8 cellular contexts compared by ENCODE assay signal in the genomic region with DNA sequence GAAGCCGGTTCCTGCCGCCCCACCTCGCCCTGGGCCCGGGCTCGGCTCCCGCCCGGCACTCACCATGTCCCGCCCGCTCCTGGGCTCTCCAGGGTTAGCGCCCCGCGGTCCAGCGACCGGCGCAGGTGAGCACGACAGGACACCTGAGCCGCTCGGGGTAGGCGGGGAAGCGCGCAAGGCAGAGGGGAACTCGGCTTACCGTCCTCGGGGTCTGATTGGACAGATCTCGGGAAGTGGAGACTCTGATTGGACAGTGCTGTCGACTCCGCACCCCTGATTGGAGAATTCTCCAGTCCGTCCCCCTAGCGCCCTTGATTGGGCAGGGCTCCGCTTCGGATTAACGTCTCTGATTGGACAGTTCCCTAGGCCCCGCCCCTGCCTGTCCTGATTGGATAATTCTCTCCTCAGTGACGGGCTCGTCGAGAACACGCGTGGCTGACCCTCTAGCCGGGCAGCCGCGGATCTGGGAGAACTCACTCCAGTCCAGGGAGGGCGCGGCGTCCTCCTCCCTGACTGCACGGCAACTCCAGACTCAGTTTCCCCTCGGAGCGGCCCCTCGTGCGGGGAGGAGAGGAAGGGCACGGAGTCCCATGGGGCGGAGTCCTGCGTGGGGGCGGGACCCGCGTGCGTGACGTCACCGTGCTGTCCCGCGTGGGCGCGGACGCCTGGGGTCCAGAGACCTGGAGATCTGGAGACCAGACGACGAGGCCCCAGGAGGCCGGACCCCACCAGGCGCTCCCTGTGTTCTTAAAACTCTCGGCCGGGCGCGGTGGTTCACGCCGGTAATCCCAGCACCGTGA. TPM values are rescaled to one million over a fixed set of nuclear protein-coding genes. Genes with fewer than 3 reads are reported as not detected.
DNase-seq lines count a peak whose midpoint lies in the region; ATAC-seq and TF ChIP-seq lines count a peak whose summit lies in the region.

A gene (minus strand): TSS at position 197 of the 800 bp plus-strand sequence. CDS start 131 bp downstream, at position 66.

- peak within 1 kb of the TSS; percentile 77 to 92 (median 86) for H3K9ac ChIP-seq in BLaER1 treated with 17β-estradiol and CSF1 and Interleukin-3, amounts not matched to agents 10 nM and 100 nM

- ATAC-seq in GM19328 (IDR thresholded peaks at IDR 0.05; ENCODE audit: unreplicated experiment) (peak; percentile 97), HG03469 (IDR thresholded peaks at IDR 0.05; ENCODE audit: unreplicated experiment) (peak; percentile 86), left lung (peak; percentile 98)

- DNase-seq in NCI-H69 (lab: John Stamatoyannopoulos, UW) (peak; percentile 100), dermis blood vessel endothelial cell (peak; percentile 99), left lung (peak; percentile 92 to 98)
- DNase-seq in activated CD4-positive, alpha-beta T cell treated with anti-CD3 and anti-CD28 coated beads, Interleukin-2, amount 50 U/mL, for 4 hours = peak; percentile 99 to 100
- DNase-seq in stimulated activated CD4-positive, alpha-beta T cell treated with anti-CD3 and anti-CD28 coated beads, Interleukin-2, amount 100 ng/mL, for 4 hours (ENCODE audit: low read depth) = peak; percentile 99

- intact Hi-C loops in left lung (cut with DNase I) = no loop called here

- peaks cover 25 to 38% (median 34%) of the 10 kb centered on the region in 10 experiments for H3K4me1 ChIP-seq in BLaER1 treated with 17β-estradiol and CSF1 and Interleukin-3, amounts not matched to agents 10 nM and 100 nM
- peaks cover 4 to 42% of the 10 kb centered on the region in 2 donors for H3K4me1 ChIP-seq in left lung

- H3K27me3 ChIP-seq in BLaER1 treated with 17β-estradiol and CSF1 and Interleukin-3, amounts not matched to agents 10 nM and 100 nM = no peaks in the 10 kb centered on the region
- H3K27me3 ChIP-seq in left lung = no peaks in the 10 kb centered on the region

- H3K4me3 ChIP-seq in BLaER1 treated with 17β-estradiol and CSF1 and Interleukin-3, amounts not matched to agents 10 nM and 100 nM = peak within 1 kb of the TSS; percentile 76 to 95 (median 88)
- H3K4me3 ChIP-seq in left lung = peak within 1 kb of the TSS; percentile 71 to 96

- H3K27ac ChIP-seq in BLaER1 treated with 17β-estradiol and CSF1 and Interleukin-3, amounts not matched to agents 10 nM and 100 nM = peak within 1 kb of the TSS; percentile 62 to 89 (median 81)
- peak within 1 kb of the TSS; percentile 86 for H3K27ac ChIP-seq in left lung

- TF ChIP-seq CTCF in left lung (IDR thresholded peaks at IDR 0.05) = peak in 1 of 2 donors; percentile 34

- H3K4me2 ChIP-seq in BLaER1 treated with 17β-estradiol and CSF1 and Interleukin-3, amounts not matched to agents 10 nM and 100 nM = peak within 1 kb of the TSS; percentile 91 to 99 (median 98)

- peaks cover 0 to 26% (median 16%) of the 10 kb centered on the region in 11 experiments; a peak in 20 of 22 replicates for H3K36me3 ChIP-seq in BLaER1 treated with 17β-estradiol and CSF1 and Interleukin-3, amounts not matched to agents 10 nM and 100 nM
- H3K36me3 ChIP-seq in left lung = no peaks in the 10 kb centered on the region

- peaks cover 1 to 27% (median 18%) of the 10 kb centered on the region in 11 experiments; a peak in 20 of 22 replicates for H3K9me3 ChIP-seq in BLaER1 treated with 17β-estradiol and CSF1 and Interleukin-3, amounts not matched to agents 10 nM and 100 nM (replicated peaks in 1 of 11)
- H3K9me3 ChIP-seq in left lung = no peaks in the 10 kb centered on the region

- peaks cover 0 to 4% (median 0%) of the 10 kb centered on the region in 11 experiments; a peak in 1 of 22 replicates for H4K20me1 ChIP-seq in BLaER1 treated with 17β-estradiol and CSF1 and Interleukin-3, amounts not matched to agents 10 nM and 100 nM

RNA-seq across cellular contexts. Expression of the gene that starts here (rescaled TPM):
- total RNA-seq in dermis blood vessel endothelial cell (6.4 and 7.8 TPM in 2 replicates), left lung (1 to 10 TPM; 3.4 to 4.1 TPM)

Comparison
In these comparisons a context has a peak if more than half of its experiments do, and no peak if none do; other contexts are left out.
1. Peak in every context shown above with its lines: DNase-seq, ATAC-seq, H3K4me3 ChIP-seq and H3K27ac ChIP-seq.